In the genomic region with DNA sequence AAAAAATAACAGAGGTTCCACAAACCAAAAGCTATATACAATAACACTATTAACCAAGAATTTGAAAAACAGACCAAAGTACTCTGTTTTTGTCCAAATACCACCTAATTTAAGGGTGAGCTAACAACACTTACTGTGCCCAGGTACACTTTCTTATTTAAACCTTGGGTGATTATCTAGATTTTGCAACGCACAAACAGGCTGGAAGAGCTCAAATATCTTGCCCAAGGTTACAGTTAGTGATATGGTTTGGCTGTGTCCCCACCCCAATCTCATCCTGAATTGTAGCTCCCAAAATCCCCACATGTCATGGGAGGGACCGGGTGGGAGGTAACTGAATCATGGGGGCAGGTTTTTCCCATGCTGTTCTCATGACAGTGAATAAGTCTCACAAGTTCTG, we compare ENCODE assay signal across 36 cellular contexts.
"Had no signal": no experiment of that assay in that cellular context is flagged by ENCODE, and none has a peak within 500 bp of the region (broad histone marks: within the 10 kb centered on the region; RNA-seq: fewer than 3 reads in every experiment).

No MANE protein-coding gene starts in this region.

- H3K9me3 ChIP-seq: adrenal gland, body of pancreas, gastrocnemius medialis had no signal

- H3K27ac ChIP-seq: adrenal gland, body of pancreas, cardiac muscle cell, coronary artery, dorsolateral prefrontal cortex, foreskin keratinocyte, gastrocnemius medialis, heart left ventricle, WERI-Rb-1 had no signal

- H3K4me1 Mint-ChIP-seq: activated B cell treated with CpG ODN at 0.5 μM for 24 hours; activated CD4-positive, alpha-beta T cell treated with anti-CD3 and anti-CD28 coated beads for 36 hours; activated CD4-positive, alpha-beta T cell treated with anti-CD3 and anti-CD28 coated beads, Interleukin-2, amount 10 ng/mL, durations not matched to agents 24 days and 14 days; activated naive CD4-positive, alpha-beta T cell treated with anti-CD3 and anti-CD28 coated beads, Interleukin-2, amount 10 ng/mL, durations not matched to agents 7 days and 5 days; activated naive CD8-positive, alpha-beta T cell treated with anti-CD3 and anti-CD28 coated beads for 36 hours; activated naive CD8-positive, alpha-beta T cell treated with anti-CD3 and anti-CD28 coated beads, Interleukin-2, amount 50 U/mL, for 24 hours had no signal

- H3K4me3 Mint-ChIP-seq: activated B cell treated with CpG ODN at 0.5 μM for 24 hours; activated CD4-positive, alpha-beta memory T cell treated with anti-CD3 and anti-CD28 coated beads for 36 hours; activated CD4-positive, alpha-beta T cell treated with anti-CD3 and anti-CD28 coated beads for 36 hours; activated CD4-positive, alpha-beta T cell treated with anti-CD3 and anti-CD28 coated beads, Interleukin-2, amount 10 ng/mL, durations not matched to agents 24 days and 14 days; activated CD8-positive, alpha-beta T cell treated with anti-CD3 and anti-CD28 coated beads, Interleukin-2, amount 10 ng/mL, durations not matched to agents 7 days and 5 days; activated naive CD4-positive, alpha-beta T cell treated with anti-CD3 and anti-CD28 coated beads, Interleukin-2, amount 10 ng/mL, durations not matched to agents 7 days and 5 days; activated naive CD8-positive, alpha-beta T cell treated with anti-CD3 and anti-CD28 coated beads for 36 hours; activated naive CD8-positive, alpha-beta T cell treated with anti-CD3 and anti-CD28 coated beads, Interleukin-2, amount 50 U/mL, for 24 hours; activated T-cell treated with anti-CD3 and anti-CD28 coated beads, Interleukin-2, amount 50 U/mL, for 24 hours; activated T-helper 1 cell treated with anti-CD3 and anti-CD28 coated beads, Interleukin-12 subunit alpha, Interleukin-12 subunit beta, Interleukin-2, Interleukin-4 antibody, amounts not matched to agents 30 ng/mL and 10 ng/mL and 1 ng/mL, durations not matched to agents 14 hours and 24 hours and 36 hours; dendritic cell treated with granulocyte-macrophage colony-stimulating factor and Interleukin-4, amounts not matched to agents 40 ng/mL and 50 ng/mL, for 4 days; endodermal cell; T-helper 17 cell; T-helper 2 cell treated with Interferon-gamma antibody and Interleukin-4, amounts not matched to agents 5 μg/mL and 100 μg/mL, for 36 hours had no signal

- H3K4me1 ChIP-seq: body of pancreas, foreskin keratinocyte had no signal

- H3K27me3 Mint-ChIP-seq: activated B cell treated with CpG ODN at 0.5 μM for 24 hours; activated CD4-positive, alpha-beta memory T cell treated with anti-CD3 and anti-CD28 coated beads for 36 hours; activated CD4-positive, alpha-beta T cell treated with anti-CD3 and anti-CD28 coated beads for 36 hours; activated CD4-positive, alpha-beta T cell treated with anti-CD3 and anti-CD28 coated beads, Interleukin-2, amount 10 ng/mL, durations not matched to agents 24 days and 14 days; activated naive CD4-positive, alpha-beta T cell treated with anti-CD3 and anti-CD28 coated beads, Interleukin-2, amount 10 ng/mL, durations not matched to agents 7 days and 5 days; activated naive CD8-positive, alpha-beta T cell treated with anti-CD3 and anti-CD28 coated beads for 36 hours; activated naive CD8-positive, alpha-beta T cell treated with anti-CD3 and anti-CD28 coated beads, Interleukin-2, amount 50 U/mL, for 24 hours; activated T-cell treated with anti-CD3 and anti-CD28 coated beads, Interleukin-2, amount 50 U/mL, for 24 hours; dendritic cell treated with granulocyte-macrophage colony-stimulating factor and Interleukin-4, amounts not matched to agents 40 ng/mL and 50 ng/mL, for 4 days; T-helper 17 cell had no signal

- H3K27ac Mint-ChIP-seq: activated B cell treated with CpG ODN at 0.5 μM for 24 hours; activated CD4-positive, alpha-beta memory T cell treated with anti-CD3 and anti-CD28 coated beads for 36 hours; activated CD4-positive, alpha-beta T cell treated with anti-CD3 and anti-CD28 coated beads for 36 hours; activated CD4-positive, alpha-beta T cell treated with anti-CD3 and anti-CD28 coated beads, Interleukin-2, amount 10 ng/mL, durations not matched to agents 24 days and 14 days; activated CD8-positive, alpha-beta T cell treated with anti-CD3 and anti-CD28 coated beads, Interleukin-2, amount 10 ng/mL, durations not matched to agents 7 days and 5 days; activated naive CD4-positive, alpha-beta T cell treated with anti-CD3 and anti-CD28 coated beads, Interleukin-2, amount 10 ng/mL, durations not matched to agents 7 days and 5 days; activated naive CD8-positive, alpha-beta T cell treated with anti-CD3 and anti-CD28 coated beads for 36 hours; activated naive CD8-positive, alpha-beta T cell treated with anti-CD3 and anti-CD28 coated beads, Interleukin-2, amount 50 U/mL, for 24 hours; activated T-cell treated with anti-CD3 and anti-CD28 coated beads, Interleukin-2, amount 50 U/mL, for 24 hours; activated T-helper 1 cell treated with anti-CD3 and anti-CD28 coated beads, Interleukin-12 subunit alpha, Interleukin-12 subunit beta, Interleukin-2, Interleukin-4 antibody, amounts not matched to agents 30 ng/mL and 10 ng/mL and 1 ng/mL, durations not matched to agents 14 hours and 24 hours and 36 hours; dendritic cell treated with granulocyte-macrophage colony-stimulating factor and Interleukin-4, amounts not matched to agents 40 ng/mL and 50 ng/mL, for 4 days; endodermal cell; T-helper 17 cell; T-helper 2 cell treated with Interferon-gamma antibody and Interleukin-4, amounts not matched to agents 5 μg/mL and 100 μg/mL, for 36 hours had no signal

- DNase-seq: activated B cell treated with CpG ODN at 0.5 μM for 24 hours; activated CD4-positive, alpha-beta memory T cell treated with anti-CD3 and anti-CD28 coated beads for 36 hours; activated CD4-positive, alpha-beta T cell treated with anti-CD3 and anti-CD28 coated beads for 36 hours; activated CD4-positive, alpha-beta T cell treated with anti-CD3 and anti-CD28 coated beads, Interleukin-2, amount 10 ng/mL, durations not matched to agents 24 days and 14 days; activated CD4-positive, CD25-positive, alpha-beta regulatory T cell treated with anti-CD3 and anti-CD28 coated beads, Interleukin-2, amount 50 U/mL, for 72 hours; activated CD8-positive, alpha-beta memory T cell treated with anti-CD3 and anti-CD28 coated beads, Interleukin-2, amount 50 U/mL, for 48 hours; activated CD8-positive, alpha-beta T cell treated with anti-CD3 and anti-CD28 coated beads, Interleukin-2, amount 10 ng/mL, durations not matched to agents 7 days and 5 days; activated gamma-delta T cell; activated naive CD4-positive, alpha-beta T cell; activated naive CD4-positive, alpha-beta T cell treated with anti-CD3 and anti-CD28 coated beads, Interleukin-2, amount 10 ng/mL, durations not matched to agents 7 days and 5 days; activated naive CD8-positive, alpha-beta T cell treated with anti-CD3 and anti-CD28 coated beads for 36 hours; activated naive CD8-positive, alpha-beta T cell treated with anti-CD3 and anti-CD28 coated beads, Interleukin-2, amount 50 U/mL, for 24 hours; activated T-cell treated with anti-CD3 and anti-CD28 coated beads for 4 hours; activated T-cell treated with anti-CD3 and anti-CD28 coated beads, Interleukin-2, amount 50 U/mL, for 24 hours; adrenal gland; amygdala; aorta; body of pancreas; central memory CD4-positive, alpha-beta T cell; dorsolateral prefrontal cortex; effector memory CD4-positive, alpha-beta T cell; endodermal cell; foreskin keratinocyte; gastrocnemius medialis; glutamatergic neuron; heart left ventricle; T-helper 1 cell; T-helper 17 cell; T1000; WERI-Rb-1 had no signal

- H3K4me3 ChIP-seq: adrenal gland, body of pancreas, cardiac muscle cell, coronary artery, dorsolateral prefrontal cortex, gastrocnemius medialis, heart left ventricle had no signal

- H3K9me3 Mint-ChIP-seq: activated B cell treated with CpG ODN at 0.5 μM for 24 hours; activated CD4-positive, alpha-beta T cell treated with anti-CD3 and anti-CD28 coated beads, Interleukin-2, amount 10 ng/mL, durations not matched to agents 24 days and 14 days; activated naive CD4-positive, alpha-beta T cell treated with anti-CD3 and anti-CD28 coated beads, Interleukin-2, amount 10 ng/mL, durations not matched to agents 7 days and 5 days; activated naive CD8-positive, alpha-beta T cell treated with anti-CD3 and anti-CD28 coated beads, Interleukin-2, amount 50 U/mL, for 24 hours; activated T-cell treated with anti-CD3 and anti-CD28 coated beads, Interleukin-2, amount 50 U/mL, for 24 hours; activated T-helper 1 cell treated with anti-CD3 and anti-CD28 coated beads, Interleukin-12 subunit alpha, Interleukin-12 subunit beta, Interleukin-2, Interleukin-4 antibody, amounts not matched to agents 30 ng/mL and 10 ng/mL and 1 ng/mL, durations not matched to agents 14 hours and 24 hours and 36 hours; dendritic cell treated with granulocyte-macrophage colony-stimulating factor and Interleukin-4, amounts not matched to agents 40 ng/mL and 50 ng/mL, for 4 days had no signal

- ATAC-seq: activated CD4-positive, alpha-beta T cell treated with anti-CD3 and anti-CD28 coated beads for 36 hours; activated CD8-positive, alpha-beta T cell treated with anti-CD3 and anti-CD28 coated beads, Interleukin-2, amount 10 ng/mL, durations not matched to agents 7 days and 5 days; activated naive CD8-positive, alpha-beta T cell treated with anti-CD3 and anti-CD28 coated beads, Interleukin-2, amount 50 U/mL, for 24 hours; body of pancreas; esophagus mucosa; foreskin keratinocyte; gastrocnemius medialis; heart left ventricle; T-helper 17 cell had no signal

- H3K27me3 ChIP-seq: adrenal gland, body of pancreas, cardiac muscle cell, dorsolateral prefrontal cortex, foreskin keratinocyte, gastrocnemius medialis, heart left ventricle had no signal
